In the genomic region with DNA sequence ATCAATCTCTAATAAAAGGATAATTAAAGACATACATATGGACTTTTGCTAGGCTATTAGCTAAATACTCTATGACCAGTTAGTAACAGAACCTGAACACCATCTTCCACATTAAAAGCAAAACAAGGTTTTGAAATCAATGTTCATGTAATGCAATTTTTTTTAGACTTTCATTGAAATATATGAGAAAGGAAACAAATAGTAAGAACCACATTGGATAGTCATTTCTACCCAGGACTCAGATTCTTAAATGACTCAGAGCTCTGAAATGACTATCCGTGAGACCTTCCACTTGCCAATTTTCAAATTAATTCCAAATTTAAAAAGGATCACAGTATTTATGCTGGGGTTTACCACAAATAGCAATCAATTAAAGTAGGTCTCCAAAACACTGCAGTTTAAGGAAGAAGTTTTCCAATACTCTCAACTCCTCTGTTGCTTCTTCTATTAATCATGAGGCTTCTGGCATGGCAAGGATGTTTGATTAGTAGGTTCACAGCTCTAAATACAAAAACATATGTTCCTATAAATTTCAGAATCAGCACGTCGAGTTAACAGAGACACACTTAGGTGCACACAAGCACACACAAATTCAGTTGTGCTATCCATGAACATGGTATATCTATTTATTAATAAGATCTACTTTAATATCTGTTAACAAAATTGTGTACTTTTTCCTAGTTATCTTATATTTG, we compare ENCODE assay signal across 16 cellular contexts.
DNase-seq lines count a peak whose midpoint lies in the region; ATAC-seq, FAIRE-seq and TF ChIP-seq lines count a peak whose summit lies in the region.
"Had no signal": no experiment of that assay in that cellular context is flagged by ENCODE, and none has a peak within 500 bp of the region (broad histone marks: within the 10 kb centered on the region; RNA-seq: fewer than 3 reads in every experiment).

No MANE protein-coding gene starts in this region.

- ATAC-seq in natural killer cell treated with Interleukin-12 subunit alpha and Interleukin-12 subunit beta and Interleukin-15 and Interleukin-18, amount 100 ng/mL, for 72 hours = peak; percentile 88 to 93
- ATAC-seq in natural killer cell (no peak), GM21447 (IDR thresholded peaks at IDR 0.05; ENCODE audit: unreplicated experiment) (peak; percentile 63), HG03432 (IDR thresholded peaks at IDR 0.05; ENCODE audit: unreplicated experiment) (peak; percentile 76), HG02798 (IDR thresholded peaks at IDR 0.05; ENCODE audit: poor library complexity, unreplicated experiment) (no peak)
- peak; percentile 92 for ATAC-seq in stimulated activated naive CD8-positive, alpha-beta T cell treated with anti-CD3 and anti-CD28 coated beads, Interleukin-15, amount 100 ng/mL, for 72 hours

- intact Hi-C loops in natural killer cell (cut with micrococcal nuclease) = no loop called here

- no peak for FAIRE-seq in GM19239 (lab: Jason Lieb, UNC)

- DNase-seq in natural killer cell treated with Interleukin-12 subunit alpha and Interleukin-12 subunit beta and Interleukin-15 and Interleukin-18, amount 100 ng/mL, for 72 hours (ENCODE audit: low spot score) = no peak
- DNase-seq in natural killer cell (no peak), GOT3 (lab: John Stamatoyannopoulos, UW) (no peak), GM19239 (ENCODE audit: insufficient read length, low spot score) (no peak)
- DNase-seq in stimulated activated naive CD8-positive, alpha-beta T cell treated with anti-CD3 and anti-CD28 coated beads, Interleukin-15, amount 100 ng/mL, for 72 hours = no peak
- DNase-seq: activated CD4-positive, alpha-beta T cell treated with anti-CD3 and anti-CD28 coated beads for 4 hours; activated naive CD4-positive, alpha-beta T cell; AML-193; DMS53; NCI-H187 treated with DMSO at 0.1 percent for 48 hours; NCI-H526; RPMI8226; uterus had no signal

- peak overlapping the region; percentile 83 to 86 for H3K27ac Mint-ChIP-seq in natural killer cell treated with Interleukin-12 subunit alpha and Interleukin-12 subunit beta and Interleukin-15 and Interleukin-18, amount 100 ng/mL, for 72 hours
- H3K27ac Mint-ChIP-seq in natural killer cell = no peak overlapping the region
- H3K27ac Mint-ChIP-seq in stimulated activated naive CD8-positive, alpha-beta T cell treated with anti-CD3 and anti-CD28 coated beads, Interleukin-15, amount 100 ng/mL, for 72 hours = peak overlapping the region in 1 of 2 donors; percentile 86

- peaks cover 66% of the 10 kb centered on the region for H3K36me3 Mint-ChIP-seq in natural killer cell treated with Interleukin-12 subunit alpha and Interleukin-12 subunit beta and Interleukin-15 and Interleukin-18, amount 100 ng/mL, for 72 hours
- H3K36me3 Mint-ChIP-seq in natural killer cell = peaks cover 13% of the 10 kb centered on the region

- TF ChIP-seq CTCF in natural killer cell (IDR thresholded peaks at IDR 0.05) = no peak

- peaks cover 28 to 38% of the 10 kb centered on the region in 2 donors for H3K4me1 Mint-ChIP-seq in natural killer cell treated with Interleukin-12 subunit alpha and Interleukin-12 subunit beta and Interleukin-15 and Interleukin-18, amount 100 ng/mL, for 72 hours (ENCODE audit: low read depth in 2 of 2)
- no peaks in the 10 kb centered on the region for H3K4me1 Mint-ChIP-seq in natural killer cell
- H3K4me1 Mint-ChIP-seq in stimulated activated naive CD8-positive, alpha-beta T cell treated with anti-CD3 and anti-CD28 coated beads, Interleukin-15, amount 100 ng/mL, for 72 hours = peaks cover 14% of the 10 kb centered on the region

- H3K4me3 Mint-ChIP-seq in natural killer cell treated with Interleukin-12 subunit alpha and Interleukin-12 subunit beta and Interleukin-15 and Interleukin-18, amount 100 ng/mL, for 72 hours = peak overlapping the region; percentile 61
- H3K4me3 Mint-ChIP-seq in natural killer cell = no peak overlapping the region
- peak overlapping the region in 1 of 2 donors; percentile 42 for H3K4me3 Mint-ChIP-seq in stimulated activated naive CD8-positive, alpha-beta T cell treated with anti-CD3 and anti-CD28 coated beads, Interleukin-15, amount 100 ng/mL, for 72 hours

- H3K9me3 Mint-ChIP-seq in natural killer cell treated with Interleukin-12 subunit alpha and Interleukin-12 subunit beta and Interleukin-15 and Interleukin-18, amount 100 ng/mL, for 72 hours = peaks cover 24% of the 10 kb centered on the region
- peaks cover 0 to 3% of the 10 kb centered on the region in 2 donors for H3K9me3 Mint-ChIP-seq in natural killer cell
- H3K9me3 Mint-ChIP-seq in stimulated activated naive CD8-positive, alpha-beta T cell treated with anti-CD3 and anti-CD28 coated beads, Interleukin-15, amount 100 ng/mL, for 72 hours = peaks cover 46 to 52% of the 10 kb centered on the region in 2 donors

- no peaks in the 10 kb centered on the region for H3K27me3 Mint-ChIP-seq in natural killer cell treated with Interleukin-12 subunit alpha and Interleukin-12 subunit beta and Interleukin-15 and Interleukin-18, amount 100 ng/mL, for 72 hours
- H3K27me3 Mint-ChIP-seq in natural killer cell (ENCODE audit: low read depth in 2 of 2) = peaks cover 2 to 11% of the 10 kb centered on the region in 2 donors
- H3K27me3 Mint-ChIP-seq in stimulated activated naive CD8-positive, alpha-beta T cell treated with anti-CD3 and anti-CD28 coated beads, Interleukin-15, amount 100 ng/mL, for 72 hours = no peaks in the 10 kb centered on the region

Comparison
In these comparisons a context has a peak if more than half of its experiments do, and no peak if none do; other contexts are left out.
1. ATAC-seq: peak in natural killer cell treated with Interleukin-12 subunit alpha and Interleukin-12 subunit beta and Interleukin-15 and Interleukin-18, amount 100 ng/mL, for 72 hours (2 of 2), GM21447 (single experiment), HG03432 (single experiment) and stimulated activated naive CD8-positive, alpha-beta T cell treated with anti-CD3 and anti-CD28 coated beads, Interleukin-15, amount 100 ng/mL, for 72 hours (single experiment); none in natural killer cell (0 of 3) and HG02798 (single experiment).
2. H3K27ac Mint-ChIP-seq: peak in natural killer cell treated with Interleukin-12 subunit alpha and Interleukin-12 subunit beta and Interleukin-15 and Interleukin-18, amount 100 ng/mL, for 72 hours (2 of 2); none in natural killer cell (0 of 2).